In genomic region chr11:63933459-63933858, GRCh38 we compare ENCODE assay signal across 11 cellular contexts.
"Had no signal": no experiment of that assay in that cellular context is flagged by ENCODE, and none has a peak within 500 bp of the region (broad histone marks: within the 10 kb centered on the region; RNA-seq: fewer than 3 reads in every experiment).

No MANE protein-coding gene starts in this region.

- H3K4me1 ChIP-seq: colonic mucosa had no signal

- H3K9me3 Mint-ChIP-seq: activated naive CD4-positive, alpha-beta T cell treated with anti-CD3 and anti-CD28 coated beads for 36 hours; activated T-helper 2 cell treated with anti-CD3 and anti-CD28 coated beads, Interferon-gamma antibody, Interleukin-2, Interleukin-4, amounts not matched to agents 10 μg/mL and 5 μg/mL and 100 μg/mL, durations not matched to agents 14 hours and 24 hours and 36 hours had no signal

- H3K9me3 ChIP-seq: colonic mucosa, ovary, sigmoid colon had no signal

- H3K27me3 ChIP-seq: colonic mucosa, ovary, sigmoid colon had no signal

- H3K36me3 ChIP-seq: colonic mucosa, ovary, sigmoid colon had no signal

- H3K27ac ChIP-seq: colonic mucosa, ovary, sigmoid colon had no signal

- DNase-seq: activated CD4-positive, CD25-positive, alpha-beta regulatory T cell; activated naive CD4-positive, alpha-beta T cell treated with anti-CD3 and anti-CD28 coated beads for 36 hours; activated T-cell treated with anti-CD3 and anti-CD28 coated beads, Interleukin-2, amount 50 U/mL, for 1 hour; colonic mucosa; glutamatergic neuron; nephron progenitor cell; ovary; sigmoid colon; stimulated activated CD4-positive, alpha-beta T cell treated with anti-CD3 and anti-CD28 coated beads, Interleukin-1b, Interleukin-23, amount 100 ng/mL, for 48 hours; SW 1271 had no signal

- H3K4me3 Mint-ChIP-seq: activated naive CD4-positive, alpha-beta T cell treated with anti-CD3 and anti-CD28 coated beads for 36 hours; nephron progenitor cell had no signal

- H3K4me3 ChIP-seq: colonic mucosa, ovary, sigmoid colon had no signal

- H3K27ac Mint-ChIP-seq: activated naive CD4-positive, alpha-beta T cell treated with anti-CD3 and anti-CD28 coated beads for 36 hours; activated T-helper 2 cell treated with anti-CD3 and anti-CD28 coated beads, Interferon-gamma antibody, Interleukin-2, Interleukin-4, amounts not matched to agents 10 μg/mL and 5 μg/mL and 100 μg/mL, durations not matched to agents 14 hours and 24 hours and 36 hours; nephron progenitor cell had no signal
